In the genomic region with DNA sequence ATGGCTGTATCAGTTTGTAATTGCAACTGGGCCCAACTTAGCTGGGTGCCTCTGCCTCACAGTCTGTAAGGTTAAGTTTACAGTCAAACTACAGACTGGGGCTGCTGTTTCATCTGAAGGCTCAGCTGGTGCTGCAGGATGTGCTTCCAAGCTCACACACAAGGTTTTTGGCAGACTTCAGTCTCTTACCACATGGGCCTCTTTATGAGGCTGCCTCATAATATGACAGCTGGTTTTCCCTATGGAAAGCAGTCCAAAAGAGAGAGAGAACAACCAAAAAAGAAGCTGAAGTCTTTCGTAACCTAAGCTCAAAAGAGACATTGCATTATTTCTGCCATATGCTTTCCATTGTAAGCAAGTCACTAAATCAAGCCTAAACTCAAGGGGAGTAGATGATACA, we compare ENCODE assay signal across 30 cellular contexts.
"Had no signal": no experiment of that assay in that cellular context is flagged by ENCODE, and none has a peak within 500 bp of the region (broad histone marks: within the 10 kb centered on the region; RNA-seq: fewer than 3 reads in every experiment).

No MANE protein-coding gene starts in this region.

- DNase-seq: activated CD4-positive, alpha-beta T cell treated with anti-CD3 and anti-CD28 coated beads for 36 hours; activated CD4-positive, CD25-positive, alpha-beta regulatory T cell; activated CD8-positive, alpha-beta memory T cell treated with anti-CD3 and anti-CD28 coated beads, Interleukin-2, amount 10 ng/mL, durations not matched to agents 7 days and 5 days; activated CD8-positive, alpha-beta T cell treated with anti-CD3 and anti-CD28 coated beads, Interleukin-2, amount 10 ng/mL, durations not matched to agents 7 days and 5 days; activated effector memory CD4-positive, alpha-beta T cell treated with Interleukin-2 at 50 U/mL for 16 hours; activated naive CD4-positive, alpha-beta T cell treated with Interleukin-2 at 50 U/mL for 16 hours; adrenal gland; aorta; caudate nucleus; cortex of kidney; effector memory CD8-positive, alpha-beta T cell; head of caudate nucleus; hippocampal formation; kidney; naive thymus-derived CD4-positive, alpha-beta T cell; ovary; retina; sigmoid colon; stimulated activated CD4-positive, alpha-beta T cell treated with anti-CD3 and anti-CD28 coated beads, Interleukin-15, amount 100 ng/mL, for 24 hours; stimulated activated CD4-positive, alpha-beta T cell treated with anti-CD3 and anti-CD28 coated beads, Interleukin-2, amount 100 ng/mL, for 24 hours; stimulated activated naive B cell treated with anti-CD40 and anti-IgM and Interleukin-4, amounts not matched to agents 10 μg/mL and 1 μg/mL and 100 μg/mL, for 72 hours; stomach; T-helper 1 cell; thyroid gland; upper lobe of right lung had no signal

- H3K36me3 ChIP-seq: adrenal gland, ovary, sigmoid colon, stomach, thyroid gland, upper lobe of right lung had no signal

- H3K9me3 ChIP-seq: adrenal gland, ovary, thyroid gland, upper lobe of right lung had no signal

- H3K9me3 Mint-ChIP-seq: effector memory CD8-positive, alpha-beta T cell; T-helper 2 cell treated with Interferon-gamma antibody and Interleukin-4, amounts not matched to agents 5 μg/mL and 100 μg/mL, for 36 hours had no signal

- H3K4me3 Mint-ChIP-seq: activated CD4-positive, alpha-beta T cell treated with anti-CD3 and anti-CD28 coated beads for 36 hours; activated CD8-positive, alpha-beta memory T cell treated with anti-CD3 and anti-CD28 coated beads, Interleukin-2, amount 10 ng/mL, durations not matched to agents 7 days and 5 days; activated CD8-positive, alpha-beta T cell treated with anti-CD3 and anti-CD28 coated beads, Interleukin-2, amount 10 ng/mL, durations not matched to agents 7 days and 5 days; activated naive CD8-positive, alpha-beta T cell; brain; effector memory CD8-positive, alpha-beta T cell; mesothelial cell of epicardium; naive thymus-derived CD4-positive, alpha-beta T cell; stimulated activated naive B cell treated with anti-CD40 and anti-IgM and Interleukin-4, amounts not matched to agents 10 μg/mL and 1 μg/mL and 100 μg/mL, for 72 hours; T-helper 2 cell treated with Interferon-gamma antibody and Interleukin-4, amounts not matched to agents 5 μg/mL and 100 μg/mL, for 36 hours had no signal

- H3K27ac Mint-ChIP-seq: activated CD4-positive, alpha-beta T cell treated with anti-CD3 and anti-CD28 coated beads for 36 hours; activated CD8-positive, alpha-beta memory T cell treated with anti-CD3 and anti-CD28 coated beads, Interleukin-2, amount 10 ng/mL, durations not matched to agents 7 days and 5 days; activated CD8-positive, alpha-beta T cell treated with anti-CD3 and anti-CD28 coated beads, Interleukin-2, amount 10 ng/mL, durations not matched to agents 7 days and 5 days; activated naive CD8-positive, alpha-beta T cell; effector memory CD8-positive, alpha-beta T cell; mesothelial cell of epicardium; naive thymus-derived CD4-positive, alpha-beta T cell; progenitor cell of endocrine pancreas; stimulated activated naive B cell treated with anti-CD40 and anti-IgM and Interleukin-4, amounts not matched to agents 10 μg/mL and 1 μg/mL and 100 μg/mL, for 72 hours; T-helper 2 cell treated with Interferon-gamma antibody and Interleukin-4, amounts not matched to agents 5 μg/mL and 100 μg/mL, for 36 hours had no signal

- ATAC-seq: activated CD4-positive, alpha-beta T cell treated with anti-CD3 and anti-CD28 coated beads for 36 hours; activated CD8-positive, alpha-beta memory T cell treated with anti-CD3 and anti-CD28 coated beads, Interleukin-2, amount 10 ng/mL, durations not matched to agents 7 days and 5 days; activated CD8-positive, alpha-beta T cell treated with anti-CD3 and anti-CD28 coated beads, Interleukin-2, amount 10 ng/mL, durations not matched to agents 7 days and 5 days; effector memory CD8-positive, alpha-beta T cell; naive thymus-derived CD4-positive, alpha-beta T cell; stimulated activated naive B cell treated with anti-CD40 and anti-IgM and Interleukin-4, amounts not matched to agents 10 μg/mL and 1 μg/mL and 100 μg/mL, for 72 hours; upper lobe of right lung had no signal

- H3K27ac ChIP-seq: adrenal gland, ovary, sigmoid colon, stomach, thyroid gland, upper lobe of right lung had no signal

- H3K27me3 ChIP-seq: adrenal gland, ovary, sigmoid colon, stomach, thyroid gland, upper lobe of right lung had no signal

- H3K4me1 Mint-ChIP-seq: activated CD4-positive, alpha-beta T cell treated with anti-CD3 and anti-CD28 coated beads for 36 hours; activated CD8-positive, alpha-beta memory T cell treated with anti-CD3 and anti-CD28 coated beads, Interleukin-2, amount 10 ng/mL, durations not matched to agents 7 days and 5 days; mesothelial cell of epicardium; naive thymus-derived CD4-positive, alpha-beta T cell; stimulated activated naive B cell treated with anti-CD40 and anti-IgM and Interleukin-4, amounts not matched to agents 10 μg/mL and 1 μg/mL and 100 μg/mL, for 72 hours had no signal

- H3K4me1 ChIP-seq: adrenal gland, stomach, thyroid gland, upper lobe of right lung had no signal

- H3K27me3 Mint-ChIP-seq: activated CD8-positive, alpha-beta memory T cell treated with anti-CD3 and anti-CD28 coated beads, Interleukin-2, amount 10 ng/mL, durations not matched to agents 7 days and 5 days; brain; progenitor cell of endocrine pancreas had no signal

- H3K36me3 Mint-ChIP-seq: activated CD8-positive, alpha-beta memory T cell treated with anti-CD3 and anti-CD28 coated beads, Interleukin-2, amount 10 ng/mL, durations not matched to agents 7 days and 5 days; activated naive CD8-positive, alpha-beta T cell; naive thymus-derived CD4-positive, alpha-beta T cell; stimulated activated naive B cell treated with anti-CD40 and anti-IgM and Interleukin-4, amounts not matched to agents 10 μg/mL and 1 μg/mL and 100 μg/mL, for 72 hours had no signal

- H3K4me3 ChIP-seq: adrenal gland, ovary, sigmoid colon, stomach, thyroid gland, upper lobe of right lung had no signal
